Comparison of ENCODE assay signal across 1 cellular context in genomic region chr1:189149547-189150375, GRCh38.
TF ChIP-seq lines count a peak whose summit lies in the region.

No MANE protein-coding gene starts in this region.

TF ChIP-seq in GM23338, 12 proteins besides CTCF, POLR2A, EP300 and RAD21 (continued from another document):
- TF ChIP-seq, protein P1, sequence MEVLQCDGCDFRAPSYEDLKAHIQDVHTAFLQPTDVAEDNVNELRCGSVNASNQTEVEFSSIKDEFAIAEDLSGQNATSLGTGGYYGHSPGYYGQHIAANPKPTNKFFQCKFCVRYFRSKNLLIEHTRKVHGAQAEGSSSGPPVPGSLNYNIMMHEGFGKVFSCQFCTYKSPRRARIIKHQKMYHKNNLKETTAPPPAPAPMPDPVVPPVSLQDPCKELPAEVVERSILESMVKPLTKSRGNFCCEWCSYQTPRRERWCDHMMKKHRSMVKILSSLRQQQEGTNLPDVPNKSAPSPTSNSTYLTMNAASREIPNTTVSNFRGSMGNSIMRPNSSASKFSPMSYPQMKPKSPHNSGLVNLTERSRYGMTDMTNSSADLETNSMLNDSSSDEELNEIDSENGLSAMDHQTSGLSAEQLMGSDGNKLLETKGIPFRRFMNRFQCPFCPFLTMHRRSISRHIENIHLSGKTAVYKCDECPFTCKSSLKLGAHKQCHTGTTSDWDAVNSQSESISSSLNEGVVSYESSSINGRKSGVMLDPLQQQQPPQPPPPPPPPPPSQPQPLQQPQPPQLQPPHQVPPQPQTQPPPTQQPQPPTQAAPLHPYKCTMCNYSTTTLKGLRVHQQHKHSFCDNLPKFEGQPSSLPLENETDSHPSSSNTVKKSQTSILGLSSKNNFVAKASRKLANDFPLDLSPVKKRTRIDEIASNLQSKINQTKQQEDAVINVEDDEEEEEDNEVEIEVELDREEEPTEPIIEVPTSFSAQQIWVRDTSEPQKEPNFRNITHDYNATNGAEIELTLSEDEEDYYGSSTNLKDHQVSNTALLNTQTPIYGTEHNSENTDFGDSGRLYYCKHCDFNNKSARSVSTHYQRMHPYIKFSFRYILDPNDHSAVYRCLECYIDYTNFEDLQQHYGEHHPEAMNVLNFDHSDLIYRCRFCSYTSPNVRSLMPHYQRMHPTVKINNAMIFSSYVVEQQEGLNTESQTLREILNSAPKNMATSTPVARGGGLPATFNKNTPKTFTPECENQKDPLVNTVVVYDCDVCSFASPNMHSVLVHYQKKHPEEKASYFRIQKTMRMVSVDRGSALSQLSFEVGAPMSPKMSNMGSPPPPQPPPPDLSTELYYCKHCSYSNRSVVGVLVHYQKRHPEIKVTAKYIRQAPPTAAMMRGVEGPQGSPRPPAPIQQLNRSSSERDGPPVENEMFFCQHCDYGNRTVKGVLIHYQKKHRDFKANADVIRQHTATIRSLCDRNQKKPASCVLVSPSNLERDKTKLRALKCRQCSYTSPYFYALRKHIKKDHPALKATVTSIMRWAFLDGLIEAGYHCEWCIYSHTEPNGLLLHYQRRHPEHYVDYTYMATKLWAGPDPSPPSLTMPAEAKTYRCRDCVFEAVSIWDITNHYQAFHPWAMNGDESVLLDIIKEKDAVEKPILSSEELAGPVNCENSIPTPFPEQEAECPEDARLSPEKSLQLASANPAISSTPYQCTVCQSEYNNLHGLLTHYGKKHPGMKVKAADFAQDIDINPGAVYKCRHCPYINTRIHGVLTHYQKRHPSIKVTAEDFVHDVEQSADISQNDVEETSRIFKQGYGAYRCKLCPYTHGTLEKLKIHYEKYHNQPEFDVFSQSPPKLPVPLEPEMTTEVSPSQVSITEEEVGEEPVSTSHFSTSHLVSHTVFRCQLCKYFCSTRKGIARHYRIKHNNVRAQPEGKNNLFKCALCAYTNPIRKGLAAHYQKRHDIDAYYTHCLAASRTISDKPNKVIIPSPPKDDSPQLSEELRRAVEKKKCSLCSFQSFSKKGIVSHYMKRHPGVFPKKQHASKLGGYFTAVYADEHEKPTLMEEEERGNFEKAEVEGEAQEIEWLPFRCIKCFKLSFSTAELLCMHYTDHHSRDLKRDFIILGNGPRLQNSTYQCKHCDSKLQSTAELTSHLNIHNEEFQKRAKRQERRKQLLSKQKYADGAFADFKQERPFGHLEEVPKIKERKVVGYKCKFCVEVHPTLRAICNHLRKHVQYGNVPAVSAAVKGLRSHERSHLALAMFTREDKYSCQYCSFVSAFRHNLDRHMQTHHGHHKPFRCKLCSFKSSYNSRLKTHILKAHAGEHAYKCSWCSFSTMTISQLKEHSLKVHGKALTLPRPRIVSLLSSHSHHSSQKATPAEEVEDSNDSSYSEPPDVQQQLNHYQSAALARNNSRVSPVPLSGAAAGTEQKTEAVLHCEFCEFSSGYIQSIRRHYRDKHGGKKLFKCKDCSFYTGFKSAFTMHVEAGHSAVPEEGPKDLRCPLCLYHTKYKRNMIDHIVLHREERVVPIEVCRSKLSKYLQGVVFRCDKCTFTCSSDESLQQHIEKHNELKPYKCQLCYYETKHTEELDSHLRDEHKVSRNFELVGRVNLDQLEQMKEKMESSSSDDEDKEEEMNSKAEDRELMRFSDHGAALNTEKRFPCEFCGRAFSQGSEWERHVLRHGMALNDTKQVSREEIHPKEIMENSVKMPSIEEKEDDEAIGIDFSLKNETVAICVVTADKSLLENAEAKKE (CRISPR knock-in tag; IDR thresholded peaks at IDR 0.05), result no peak
- no peak for TF ChIP-seq ZNF114 (CRISPR knock-in tag; IDR thresholded peaks at IDR 0.05)
- TF ChIP-seq CREB1 (CRISPR knock-in tag; IDR thresholded peaks at IDR 0.05; ENCODE audit: low read depth), result no peak
